Comparison of ENCODE assay signal across 10 cellular contexts in genomic region chr12:10214877-10215267, GRCh38. TPM values are rescaled to one million over a fixed set of nuclear protein-coding genes. Genes with fewer than 3 reads are reported as not detected.
A peak's percentile ranks its signal among the peaks of the same experiment; 100 is the strongest.
DNase-seq lines count a peak whose midpoint lies in the region; ATAC-seq and TF ChIP-seq lines count a peak whose summit lies in the region.
"Had no signal": no experiment of that assay in that cellular context is flagged by ENCODE, and none has a peak within 500 bp of the region (broad histone marks: within the 10 kb centered on the region; RNA-seq: fewer than 3 reads in every experiment).

No MANE protein-coding gene starts in this region.

- intact Hi-C loops in head of caudate nucleus (cut with DNase I), result no loop called here

- H3K27me3 Mint-ChIP-seq in HFFc6 (ENCODE audit: insufficient read depth), result peaks cover 10% of the 10 kb centered on the region

- peaks cover 17% of the 10 kb centered on the region for H3F3A ChIP-seq in smooth muscle cell (ENCODE audit: low read depth)

- peak overlapping the region; percentile 95 for H3K4me3 ChIP-seq in iPS-20b (ENCODE audit: low read length)
- peak overlapping the region; percentile 99 for H3K4me3 ChIP-seq in smooth muscle cell

- H3K9ac ChIP-seq in iPS-20b (ENCODE audit: low read depth, low read length) (peak overlapping the region; percentile 90; the same call in 1 of the 2 replicates), smooth muscle cell (ENCODE audit: low read depth) (peak overlapping the region; percentile 100)

- peak overlapping the region; percentile 95 for H3K4me2 ChIP-seq in smooth muscle cell

- no peaks in the 10 kb centered on the region; the same call in 1 of the 2 replicates for H3K9me3 Mint-ChIP-seq in HFFc6

- no peak overlapping the region for H2AFZ ChIP-seq in smooth muscle cell (ENCODE audit: low read depth)

- H3K27me3 ChIP-seq in iPS-20b (ENCODE audit: insufficient read depth, low read length) (no peaks in the 10 kb centered on the region; the same call in 1 of the 2 replicates), smooth muscle cell (ENCODE audit: low read depth) (peaks cover 2% of the 10 kb centered on the region)

- H3K36me3 Mint-ChIP-seq in HFFc6 (ENCODE audit: low read depth), result peaks cover 25% of the 10 kb centered on the region

- H3K79me2 ChIP-seq in smooth muscle cell (ENCODE audit: low read depth), result peaks cover 42% of the 10 kb centered on the region

- H3K4me1 ChIP-seq in iPS-20b (ENCODE audit: insufficient read depth, low read length) (peaks cover 13% of the 10 kb centered on the region), smooth muscle cell (ENCODE audit: low read depth) (peaks cover 9% of the 10 kb centered on the region)

- H3K9me3 ChIP-seq in iPS-20b (ENCODE audit: insufficient read depth, low read depth, low read length) (no peaks in the 10 kb centered on the region), smooth muscle cell (replicated peaks; ENCODE audit: low read depth) (no peaks in the 10 kb centered on the region)

- no peak for TF ChIP-seq CTCF in HFFc6 (IDR thresholded peaks at IDR 0.05)
- TF ChIP-seq CTCF in smooth muscle cell (IDR thresholded peaks at IDR 0.05; ENCODE audit: borderline replicate concordance, insufficient read depth, poor library complexity, severe bottlenecking), result no peak

- H3K27ac Mint-ChIP-seq in HFFc6, result peak overlapping the region; percentile 99

- peak overlapping the region; percentile 99 for H3K4me3 Mint-ChIP-seq in HFFc6

- H3K36me3 ChIP-seq in iPS-20b (ENCODE audit: insufficient read depth, low read depth, low read length) (peaks cover 19% of the 10 kb centered on the region), smooth muscle cell (ENCODE audit: low read depth) (no peaks in the 10 kb centered on the region)

- no peak for ATAC-seq in HG03108 (IDR thresholded peaks at IDR 0.05; ENCODE audit: unreplicated experiment)

- no peak for DNase-seq in HFFc6
- DNase-seq in smooth muscle cell (lab: John Stamatoyannopoulos, UW; ENCODE audit: unreplicated experiment), result no peak
- no peak for DNase-seq in NCI-H510A (lab: John Stamatoyannopoulos, UW)
- DNase-seq in stimulated activated naive CD4-positive, alpha-beta T cell (lab: John Stamatoyannopoulos, UW), result no peak
- DNase-seq in head of caudate nucleus, result no peak
- DNase-seq: NCI-H345 had no signal

- H3K4me1 Mint-ChIP-seq in HFFc6 (ENCODE audit: low read depth), result peaks cover 33% of the 10 kb centered on the region

- H3K27ac ChIP-seq in adipose tissue (ENCODE audit: low read depth, low read length), result peak overlapping the region; percentile 32
- no peak overlapping the region for H3K27ac ChIP-seq in iPS-20b (ENCODE audit: low read length)
- peak overlapping the region; percentile 100 for H3K27ac ChIP-seq in smooth muscle cell (ENCODE audit: low read depth)

- H4K20me1 ChIP-seq in smooth muscle cell (ENCODE audit: low read depth), result peaks cover 53% of the 10 kb centered on the region

- WGBS in adipose tissue, 3 donors, result 37 to 74% (median 64%) methylated on average over 3 of the region's 3 CpGs
- WGBS in smooth muscle cell (ENCODE audit: low lambda C conversion rate), result 55% methylated on average over 3 of the region's 3 CpGs

RNA-seq across cellular contexts. Expression of gene GABARAPL1, which starts 2.2 kb away (rescaled TPM):
- 100 to 1,000 TPM; 152 to 231 (median 162) TPM for total RNA-seq in HFFc6 (2021; fragmentation: NEBNext Ultra II Directional; extraction: Animal tissue kit (Norgen Biotek cat#: 25700))
- 100 to 1,000 TPM; 124 to 212 (median 125) TPM for polyA plus RNA-seq in adipose tissue
- 83.4 and 101 TPM in 2 replicates for total RNA-seq in smooth muscle cell
- 87.3 and 90.0 TPM in 2 replicates for polyA plus RNA-seq in smooth muscle cell

RNA-seq across cellular contexts. Expression of gene TMEM52B, which starts 36.0 kb away (rescaled TPM):
- total RNA-seq in HFFc6 (2021; fragmentation: NEBNext Ultra II Directional; extraction: Animal tissue kit (Norgen Biotek cat#: 25700)), result 1 to 10 TPM in 4 of 6 experiments, under 1 TPM in 2; 0.74 to 2.3 (median 1.1) TPM
- polyA plus RNA-seq in adipose tissue (under 1 TPM in 2 of 3 donors, not detected in 1; 0.06 to 0.11 TPM), smooth muscle cell (0.77 and 4.5 TPM in 2 replicates)
- 1.6 and 2.0 TPM in 2 replicates for total RNA-seq in smooth muscle cell
- total RNA-seq: dermis microvascular lymphatic vessel endothelial cell had no signal

RNA-seq across cellular contexts. Expression of gene OLR1, which starts 42.9 kb away (rescaled TPM):
- 10 to 100 TPM; 30.3 to 53.6 (median 40.0) TPM for total RNA-seq in HFFc6 (2021; fragmentation: NEBNext Ultra II Directional; extraction: Animal tissue kit (Norgen Biotek cat#: 25700))
- polyA plus RNA-seq in adipose tissue, result 1 to 10 TPM in 2 of 3 donors, under 1 TPM in 1; 0.06 to 4.9 (median 2.4) TPM
- total RNA-seq in smooth muscle cell, result 7.4 and 14.5 TPM in 2 replicates
- 5.4 and 6.7 TPM in 2 replicates for polyA plus RNA-seq in smooth muscle cell
- total RNA-seq: dermis microvascular lymphatic vessel endothelial cell had no signal
